ENCODE assay signal across 10 cellular contexts in genomic region chr16:85447657-85448313, GRCh38.
DNase-seq lines count a peak whose midpoint lies in the region; ATAC-seq and FAIRE-seq lines count a peak whose summit lies in the region.
"Had no signal": no experiment of that assay in that cellular context is flagged by ENCODE, and none has a peak within 500 bp of the region (broad histone marks: within the 10 kb centered on the region; RNA-seq: fewer than 3 reads in every experiment).

No MANE protein-coding gene starts in this region.

- H3K4me3 Mint-ChIP-seq in CD4-positive, CD25-positive, alpha-beta regulatory T cell = no peak overlapping the region
- peak overlapping the region in 8 of 10 donors; percentile 33 to 82 (median 72) for H3K4me3 Mint-ChIP-seq in naive thymus-derived CD4-positive, alpha-beta T cell
- H3K4me3 Mint-ChIP-seq in activated T-cell treated with anti-CD3 and anti-CD28 coated beads, Interleukin-2, amount 50 U/mL, for 72 hours = no peak overlapping the region

- H3K36me3 ChIP-seq in CD4-positive, CD25-positive, alpha-beta regulatory T cell (ENCODE audit: control insufficient read depth, insufficient read depth, low read length) = no peaks in the 10 kb centered on the region
- no peaks in the 10 kb centered on the region for H3K36me3 ChIP-seq in naive thymus-derived CD4-positive, alpha-beta T cell (ENCODE audit: control insufficient read depth in 2 of 3, insufficient read depth in 3 of 3, low read length in 3 of 3)
- H3K36me3 ChIP-seq in small intestine (ENCODE audit: control insufficient read depth in 2 of 2, insufficient read depth in 2 of 2, low read length in 2 of 2) = no peaks in the 10 kb centered on the region

- FAIRE-seq in small intestine (lab: Jason Lieb, UNC) = no peak
- FAIRE-seq: frontal cortex had no signal

- H3K4me1 ChIP-seq in CD4-positive, CD25-positive, alpha-beta regulatory T cell (ENCODE audit: control insufficient read depth, insufficient read depth, low read length, poor library complexity, severe bottlenecking) = peaks cover 20% of the 10 kb centered on the region
- H3K4me1 ChIP-seq in naive thymus-derived CD4-positive, alpha-beta T cell (ENCODE audit: control insufficient read depth in 2 of 2, insufficient read depth in 2 of 2, low read length in 2 of 2) = peaks cover 31 to 55% of the 10 kb centered on the region in 2 donors
- peaks cover 0 to 5% of the 10 kb centered on the region in 2 donors for H3K4me1 ChIP-seq in small intestine (ENCODE audit: control insufficient read depth in 2 of 2, insufficient read depth in 1 of 2, low read depth in 1 of 2, low read length in 1 of 2)

- intact Hi-C loops in naive thymus-derived CD4-positive, alpha-beta T cell (cut with micrococcal nuclease) = loop anchor here in 1 of 2 donors (1.0 to 5.0 kb wide), 4 partner anchors 15 to 107 kb away; no protein-coding TSS in a partner anchor

- CTCF ChIA-PET in naive thymus-derived CD4-positive, alpha-beta T cell (lab: Charles Lee) = interaction anchor here (0.6 to 2.4 kb wide), 5 partner anchors 9 to 169 kb away, joined by 3 to 11 read pairs (median 4); no protein-coding TSS in a partner anchor

- H3K9me3 ChIP-seq in CD4-positive, CD25-positive, alpha-beta regulatory T cell (ENCODE audit: control insufficient read depth in 2 of 2, low read length in 2 of 2) = no peaks in the 10 kb centered on the region
- H3K9me3 ChIP-seq in naive thymus-derived CD4-positive, alpha-beta T cell (ENCODE audit: control insufficient read depth in 2 of 3, low read length in 3 of 3) = no peaks in the 10 kb centered on the region
- H3K9me3 ChIP-seq in small intestine (ENCODE audit: control insufficient read depth, low read depth) = no peaks in the 10 kb centered on the region

- H3K27me3 Mint-ChIP-seq in CD4-positive, CD25-positive, alpha-beta regulatory T cell = no peaks in the 10 kb centered on the region
- H3K27me3 Mint-ChIP-seq in naive thymus-derived CD4-positive, alpha-beta T cell = peaks cover 0 to 2% (median 0%) of the 10 kb centered on the region in 5 donors
- H3K27me3 Mint-ChIP-seq in activated T-cell treated with anti-CD3 and anti-CD28 coated beads, Interleukin-2, amount 50 U/mL, for 72 hours (ENCODE audit: low read depth) = no peaks in the 10 kb centered on the region

- no peak for DNase-seq in CD4-positive, CD25-positive, alpha-beta regulatory T cell
- DNase-seq in RPMI8226 (peak; percentile 26), HPDE6-E6E7 (ENCODE audit: extremely low spot score) (no peak), small intestine (no peak)
- no peak for DNase-seq in naive thymus-derived CD4-positive, alpha-beta T cell
- DNase-seq in activated T-cell treated with anti-CD3 and anti-CD28 coated beads, Interleukin-2, amount 50 U/mL, for 72 hours = no peak
- DNase-seq: posterior cingulate gyrus had no signal

- 64 to 75% (median 74%) methylated on average over 13 of the region's 13 CpGs for WGBS in small intestine, 3 donors

- H3K27me3 ChIP-seq in CD4-positive, CD25-positive, alpha-beta regulatory T cell (ENCODE audit: control insufficient read depth, insufficient read depth, low read length) = no peaks in the 10 kb centered on the region
- H3K27me3 ChIP-seq in naive thymus-derived CD4-positive, alpha-beta T cell (ENCODE audit: control insufficient read depth in 2 of 2, insufficient read depth in 2 of 2, low read length in 2 of 2) = no peaks in the 10 kb centered on the region
- H3K27me3 ChIP-seq in small intestine (ENCODE audit: control insufficient read depth in 2 of 2, insufficient read depth in 2 of 2, low read length in 2 of 2) = no peaks in the 10 kb centered on the region

- H3K27ac Mint-ChIP-seq in CD4-positive, CD25-positive, alpha-beta regulatory T cell = peak overlapping the region in 2 of 3 donors; percentile 20 to 80
- peak overlapping the region in 8 of 9 donors; percentile 51 to 97 (median 91) for H3K27ac Mint-ChIP-seq in naive thymus-derived CD4-positive, alpha-beta T cell
- H3K27ac Mint-ChIP-seq in activated T-cell treated with anti-CD3 and anti-CD28 coated beads, Interleukin-2, amount 50 U/mL, for 72 hours = no peak overlapping the region

- H3K4me3 ChIP-seq in CD4-positive, CD25-positive, alpha-beta regulatory T cell (ENCODE audit: low read depth, low read length) = no peak overlapping the region
- peak overlapping the region; percentile 24 for H3K4me3 ChIP-seq in naive thymus-derived CD4-positive, alpha-beta T cell (ENCODE audit: low read length)
- H3K4me3 ChIP-seq in small intestine (ENCODE audit: low read depth in 1 of 2, low read length in 2 of 2) = no peak overlapping the region

- H3K27ac ChIP-seq in CD4-positive, CD25-positive, alpha-beta regulatory T cell (ENCODE audit: insufficient read depth, low read length, poor library complexity, severe bottlenecking) = no peak overlapping the region
- H3K27ac ChIP-seq in naive thymus-derived CD4-positive, alpha-beta T cell (ENCODE audit: low read depth, low read length) = no peak overlapping the region
- H3K27ac ChIP-seq in small intestine (ENCODE audit: low read depth in 1 of 2, low read length in 1 of 2) = peak overlapping the region in 1 of 2 donors; percentile 77

- peaks cover 0 to 40% (median 5%) of the 10 kb centered on the region in 4 donors for H3K4me1 Mint-ChIP-seq in CD4-positive, CD25-positive, alpha-beta regulatory T cell
- H3K4me1 Mint-ChIP-seq in naive thymus-derived CD4-positive, alpha-beta T cell = peaks cover 3 to 70% (median 45%) of the 10 kb centered on the region in 7 donors
- H3K4me1 Mint-ChIP-seq in activated T-cell treated with anti-CD3 and anti-CD28 coated beads, Interleukin-2, amount 50 U/mL, for 72 hours (ENCODE audit: low read depth) = peaks cover 15% of the 10 kb centered on the region

- no peak for ATAC-seq in CD4-positive, CD25-positive, alpha-beta regulatory T cell (ENCODE audit: low read depth in 2 of 2)
- ATAC-seq in GM21619 (IDR thresholded peaks at IDR 0.05; ENCODE audit: unreplicated experiment) (peak; percentile 20), HG03460 (IDR thresholded peaks at IDR 0.05; ENCODE audit: unreplicated experiment) (no peak)
- no peak for ATAC-seq in naive thymus-derived CD4-positive, alpha-beta T cell
- ATAC-seq in activated T-cell treated with anti-CD3 and anti-CD28 coated beads, Interleukin-2, amount 50 U/mL, for 72 hours (replicated peaks in 1 of 2) = no peak

- no peaks in the 10 kb centered on the region for H3K36me3 Mint-ChIP-seq in CD4-positive, CD25-positive, alpha-beta regulatory T cell
- H3K36me3 Mint-ChIP-seq in naive thymus-derived CD4-positive, alpha-beta T cell = no peaks in the 10 kb centered on the region
- H3K36me3 Mint-ChIP-seq in activated T-cell treated with anti-CD3 and anti-CD28 coated beads, Interleukin-2, amount 50 U/mL, for 72 hours (ENCODE audit: insufficient read depth in 2 of 2) = no peaks in the 10 kb centered on the region

- POLR2A ChIA-PET in naive thymus-derived CD4-positive, alpha-beta T cell (lab: Charles Lee) = interaction anchor here (0.8 to 4.1 kb wide), 5 partner anchors 12 to 287 kb away, joined by 3 to 29 read pairs (median 3); no protein-coding TSS in a partner anchor

- no peaks in the 10 kb centered on the region for H3K9me3 Mint-ChIP-seq in CD4-positive, CD25-positive, alpha-beta regulatory T cell
- no peaks in the 10 kb centered on the region for H3K9me3 Mint-ChIP-seq in naive thymus-derived CD4-positive, alpha-beta T cell
- no peaks in the 10 kb centered on the region for H3K9me3 Mint-ChIP-seq in activated T-cell treated with anti-CD3 and anti-CD28 coated beads, Interleukin-2, amount 50 U/mL, for 72 hours

Comparison
In these comparisons a context has a peak if more than half of its experiments do, and no peak if none do; other contexts are left out.
1. H3K4me3 Mint-ChIP-seq: peak in naive thymus-derived CD4-positive, alpha-beta T cell (8 of 10); none in CD4-positive, CD25-positive, alpha-beta regulatory T cell (0 of 4) and activated T-cell treated with anti-CD3 and anti-CD28 coated beads, Interleukin-2, amount 50 U/mL, for 72 hours (0 of 2).